8 cellular contexts compared by ENCODE assay signal in the genomic region with DNA sequence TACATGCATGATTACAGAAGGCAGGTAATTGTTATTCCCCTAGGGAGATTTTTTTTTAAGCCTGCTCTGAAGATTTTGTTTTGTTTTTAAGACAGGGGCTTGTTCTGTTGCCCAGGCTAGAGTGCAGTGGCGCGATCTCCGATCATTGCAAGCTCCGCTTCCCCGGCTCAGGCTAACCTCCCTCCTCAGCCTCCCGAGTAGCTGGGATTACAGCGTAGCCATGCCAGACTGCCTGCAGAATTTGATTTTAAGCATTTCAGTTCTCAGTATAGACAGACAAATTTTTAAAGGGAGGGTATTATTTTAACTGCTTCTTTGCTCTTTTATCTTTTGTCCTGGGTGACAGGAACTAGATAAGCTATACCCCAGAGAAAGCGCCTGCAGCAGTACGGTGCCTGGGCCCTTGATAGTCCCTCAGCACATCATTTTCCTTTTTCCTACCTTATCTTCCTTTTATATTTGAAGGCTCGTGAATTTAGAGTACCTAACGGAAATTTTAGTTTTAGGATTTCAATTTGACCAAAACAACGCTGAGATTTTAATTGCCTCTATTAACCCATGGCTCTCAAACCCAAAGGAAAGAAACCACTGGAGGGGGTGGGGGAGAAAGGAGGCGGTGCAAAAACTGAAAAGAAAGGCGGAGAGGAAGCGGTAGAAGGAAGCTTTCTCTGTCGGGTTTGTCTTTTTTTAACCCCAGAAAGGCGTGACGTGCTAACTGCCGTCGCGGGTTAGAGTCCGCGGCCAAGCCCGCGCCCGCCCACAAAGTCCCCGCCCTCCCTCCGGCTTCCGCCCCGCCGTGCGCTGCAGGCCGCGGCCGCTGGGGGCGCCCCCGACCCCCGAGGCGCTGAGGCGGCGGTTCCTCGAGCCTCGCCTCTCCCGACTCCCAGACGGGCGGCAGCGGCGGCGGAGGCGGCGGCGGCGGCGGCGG. TPM values are rescaled to one million over a fixed set of nuclear protein-coding genes. Genes with fewer than 3 reads are reported as not detected.
A peak's percentile ranks its signal among the peaks of the same experiment; 100 is the strongest.
DNase-seq lines count a peak whose midpoint lies in the region; ATAC-seq lines count a peak whose summit lies in the region.

EEIG2 (plus strand) TSS at position 886 of the 928 bp plus-strand sequence. CDS start 329 bp downstream, outside the sequence.

- H3K4me3 Mint-ChIP-seq in CD4-positive, CD25-positive, alpha-beta regulatory T cell = peak within 1 kb of the TSS; percentile 93 to 99 (median 96)

- ATAC-seq in CD4-positive, CD25-positive, alpha-beta regulatory T cell (ENCODE audit: low read depth in 2 of 2) = peak; percentile 90 to 92
- ATAC-seq in GM19328 (IDR thresholded peaks at IDR 0.05; ENCODE audit: unreplicated experiment) (peak; percentile 70), HG03460 (IDR thresholded peaks at IDR 0.05; ENCODE audit: unreplicated experiment) (peak; percentile 66)

- H3K27ac ChIP-seq in CD4-positive, CD25-positive, alpha-beta regulatory T cell (ENCODE audit: insufficient read depth, low read length, poor library complexity, severe bottlenecking) = peak within 1 kb of the TSS; percentile 74

- H3K4me1 ChIP-seq in CD4-positive, CD25-positive, alpha-beta regulatory T cell (ENCODE audit: control insufficient read depth, insufficient read depth, low read length, poor library complexity, severe bottlenecking) = peaks cover 36% of the 10 kb centered on the region

- H3K36me3 ChIP-seq in CD4-positive, CD25-positive, alpha-beta regulatory T cell (ENCODE audit: control insufficient read depth, insufficient read depth, low read length) = no peaks in the 10 kb centered on the region

- no peaks in the 10 kb centered on the region for H3K27me3 ChIP-seq in CD4-positive, CD25-positive, alpha-beta regulatory T cell (ENCODE audit: control insufficient read depth, insufficient read depth, low read length)

- peaks cover 5% of the 10 kb centered on the region for H3K27me3 Mint-ChIP-seq in CD4-positive, CD25-positive, alpha-beta regulatory T cell

- H3K36me3 Mint-ChIP-seq in CD4-positive, CD25-positive, alpha-beta regulatory T cell = no peaks in the 10 kb centered on the region

- H3K4me3 ChIP-seq in CD4-positive, CD25-positive, alpha-beta regulatory T cell (ENCODE audit: low read depth, low read length) = peak within 1 kb of the TSS; percentile 94

- peaks cover 16 to 43% (median 30%) of the 10 kb centered on the region in 4 donors for H3K4me1 Mint-ChIP-seq in CD4-positive, CD25-positive, alpha-beta regulatory T cell

- peak; percentile 83 to 94 (median 89) for DNase-seq in CD4-positive, CD25-positive, alpha-beta regulatory T cell
- DNase-seq in NCI-H748 (lab: John Stamatoyannopoulos, UW; ENCODE audit: unreplicated experiment) (peak; percentile 90), ecto neural progenitor cell (ENCODE audit: low spot score) (peak; percentile 93), lung microvascular endothelial cell (ENCODE audit: low read depth in 2 of 2) (peak; percentile 70 to 77)
- DNase-seq in activated CD4-positive, alpha-beta T cell treated with anti-CD3 and anti-CD28 coated beads, Interleukin-2, amount 50 U/mL, for 4 hours = peak; percentile 82 to 84
- peak; percentile 80 to 87 (median 83) for DNase-seq in stimulated activated CD4-positive, alpha-beta T cell treated with anti-CD3 and anti-CD28 coated beads, TNF-alpha, amount 100 ng/mL, for 24 hours (ENCODE audit: low read depth in 3 of 3)

- H3K9me3 Mint-ChIP-seq in CD4-positive, CD25-positive, alpha-beta regulatory T cell = no peaks in the 10 kb centered on the region

- H3K27ac Mint-ChIP-seq in CD4-positive, CD25-positive, alpha-beta regulatory T cell = peak within 1 kb of the TSS; percentile 57 to 91 (median 88)

- H3K9me3 ChIP-seq in CD4-positive, CD25-positive, alpha-beta regulatory T cell (ENCODE audit: control insufficient read depth in 2 of 2, low read length in 2 of 2) = no peaks in the 10 kb centered on the region

RNA-seq across cellular contexts. Expression of gene EEIG2, which starts in this region (rescaled TPM):
- total RNA-seq in CD4-positive, CD25-positive, alpha-beta regulatory T cell = 14.3 TPM
- polyA plus RNA-seq in CD4-positive, CD25-positive, alpha-beta regulatory T cell = 1 to 10 TPM in 2 of 4 donors, under 1 TPM in 2; 0.43 to 2.0 (median 1.3) TPM
- total RNA-seq in lung microvascular endothelial cell = 1.5 and 1.8 TPM in 2 replicates

Comparison
In these comparisons a context has a peak if more than half of its experiments do, and no peak if none do; other contexts are left out.
1. Peak in every context shown above with its lines: DNase-seq, ATAC-seq, H3K4me3 ChIP-seq and H3K27ac ChIP-seq.